Comparison of ENCODE assay signal across 21 cellular contexts in genomic region chr15:41019174-41019573, GRCh38.
DNase-seq lines count a peak whose midpoint lies in the region; ATAC-seq and TF ChIP-seq lines count a peak whose summit lies in the region.
"Had no signal": no experiment of that assay in that cellular context is flagged by ENCODE, and none has a peak within 500 bp of the region (broad histone marks: within the 10 kb centered on the region; RNA-seq: fewer than 3 reads in every experiment).

No MANE protein-coding gene starts in this region.

- H3K4me3 ChIP-seq in left ventricle myocardium inferior = no peak overlapping the region
- no peak overlapping the region for H3K4me3 ChIP-seq in upper lobe of right lung
- H3K4me3 ChIP-seq: GM23248, PC-9 had no signal

- no peaks in the 10 kb centered on the region for H3K9me3 Mint-ChIP-seq in endothelial cell (ENCODE audit: unreplicated experiment)
- H3K9me3 Mint-ChIP-seq: activated CD4-positive, alpha-beta T cell treated with anti-CD3 and anti-CD28 coated beads, Interleukin-2, amount 10 ng/mL, durations not matched to agents 24 days and 14 days; CD8-positive, alpha-beta T cell; naive thymus-derived CD4-positive, alpha-beta T cell had no signal

- peaks cover 6% of the 10 kb centered on the region for H3K36me3 Mint-ChIP-seq in endothelial cell (ENCODE audit: low read depth, unreplicated experiment)

- ATAC-seq in upper lobe of right lung = no peak
- ATAC-seq in GM18873 (IDR thresholded peaks at IDR 0.05; ENCODE audit: low FRiP score, unreplicated experiment) = no peak
- ATAC-seq: CD8-positive, alpha-beta T cell; naive thymus-derived CD4-positive, alpha-beta T cell had no signal

- no peaks in the 10 kb centered on the region for H3K9me3 ChIP-seq in left ventricle myocardium inferior (replicated peaks)
- no peaks in the 10 kb centered on the region for H3K9me3 ChIP-seq in upper lobe of right lung

- H3K27me3 ChIP-seq in left ventricle myocardium inferior (ENCODE audit: low read depth) (no peaks in the 10 kb centered on the region), upper lobe of right lung (no peaks in the 10 kb centered on the region)

- DNase-seq in left ventricle myocardium inferior (no peak), cardiac septum (ENCODE audit: low spot score) (no peak), endothelial cell (ENCODE audit: low spot score) (no peak), pons (ENCODE audit: low spot score) (peak; percentile 77), upper lobe of right lung (no peak), SHP77 treated with DMSO at 0.1 percent for 48 hours (lab: John Stamatoyannopoulos, UW) (no peak), NCI-H1694 treated with DMSO at 0.1 percent for 48 hours (lab: John Stamatoyannopoulos, UW) (no peak)
- DNase-seq: activated CD4-positive, alpha-beta T cell treated with anti-CD3 and anti-CD28 coated beads, Interleukin-2, amount 10 ng/mL, durations not matched to agents 24 days and 14 days; activated naive CD4-positive, alpha-beta T cell; activated T-cell treated with anti-CD3 and anti-CD28 coated beads, Interleukin-2, amount 50 U/mL, for 48 hours; CD8-positive, alpha-beta T cell; DMS 273 treated with DMSO at 0.1 percent for 48 hours; effector CD4-positive, alpha-beta T cell; naive thymus-derived CD4-positive, alpha-beta T cell; NCI-H1694; SIG-M5; WERI-Rb-1 had no signal

- peak overlapping the region; percentile 76 for H3K4me3 Mint-ChIP-seq in endothelial cell (ENCODE audit: unreplicated experiment)
- H3K4me3 Mint-ChIP-seq: activated CD4-positive, alpha-beta T cell treated with anti-CD3 and anti-CD28 coated beads, Interleukin-2, amount 10 ng/mL, durations not matched to agents 24 days and 14 days; CD8-positive, alpha-beta T cell; naive thymus-derived CD4-positive, alpha-beta T cell had no signal

- intact Hi-C loops in left ventricle myocardium inferior (cut with micrococcal nuclease) (loop anchor here (5.0 kb wide), 1 partner anchor 112 kb away; no protein-coding TSS in a partner anchor), cardiac septum (cut with DNase I) (loop anchor here (2.0 kb wide), 1 partner anchor 78 kb away; no protein-coding TSS in a partner anchor), upper lobe of right lung (cut with DNase I) (loop anchor here (10.0 kb wide), 1 partner anchor 64 kb away; the partner anchor contains the start of gene CHAC1)

- H3K4me1 ChIP-seq in left ventricle myocardium inferior (peaks cover 54% of the 10 kb centered on the region), upper lobe of right lung (peaks cover 50% of the 10 kb centered on the region)

- H3K27ac ChIP-seq in left ventricle myocardium inferior (replicated peaks) (peak overlapping the region; percentile 70), upper lobe of right lung (peak overlapping the region; percentile 27)
- H3K27ac ChIP-seq: GM23248, HL-60, PC-9, WERI-Rb-1 had no signal

- H3K36me3 ChIP-seq in left ventricle myocardium inferior (peaks cover 41% of the 10 kb centered on the region), upper lobe of right lung (peaks cover 42% of the 10 kb centered on the region)

- H3K27ac Mint-ChIP-seq in endothelial cell (ENCODE audit: unreplicated experiment) = peak overlapping the region; percentile 96
- H3K27ac Mint-ChIP-seq: activated CD4-positive, alpha-beta T cell treated with anti-CD3 and anti-CD28 coated beads, Interleukin-2, amount 10 ng/mL, durations not matched to agents 24 days and 14 days; CD8-positive, alpha-beta T cell had no signal

- H3K4me1 Mint-ChIP-seq in endothelial cell (ENCODE audit: unreplicated experiment) = peaks cover 67% of the 10 kb centered on the region

- peaks cover under 1% of the 10 kb centered on the region for H3K27me3 Mint-ChIP-seq in endothelial cell (ENCODE audit: unreplicated experiment)
- H3K27me3 Mint-ChIP-seq: activated CD4-positive, alpha-beta T cell treated with anti-CD3 and anti-CD28 coated beads, Interleukin-2, amount 10 ng/mL, durations not matched to agents 24 days and 14 days; naive thymus-derived CD4-positive, alpha-beta T cell had no signal

- no peak for TF ChIP-seq CTCF in left ventricle myocardium inferior (IDR thresholded peaks at IDR 0.05; ENCODE audit: borderline replicate concordance)
- TF ChIP-seq CTCF in endothelial cell (IDR thresholded peaks at IDR 0.05; ENCODE audit: unreplicated experiment) = no peak
- TF ChIP-seq CTCF in upper lobe of right lung (IDR thresholded peaks at IDR 0.05) = no peak
